17 cellular contexts compared by ENCODE assay signal in genomic region chr17:1142503-1143095, GRCh38.
"Had no signal": no experiment of that assay in that cellular context is flagged by ENCODE, and none has a peak within 500 bp of the region (broad histone marks: within the 10 kb centered on the region; RNA-seq: fewer than 3 reads in every experiment).

No MANE protein-coding gene starts in this region.

- H3K9me3 Mint-ChIP-seq: activated T-helper 1 cell treated with anti-CD3 and anti-CD28 coated beads, Interleukin-12 subunit alpha, Interleukin-12 subunit beta, Interleukin-2, Interleukin-4 antibody, amounts not matched to agents 30 ng/mL and 10 ng/mL and 1 ng/mL, durations not matched to agents 14 hours and 24 hours and 36 hours; central memory CD8-positive, alpha-beta T cell; stimulated activated naive B cell treated with anti-CD40 and anti-IgM and Interleukin-4, amounts not matched to agents 10 μg/mL and 1 μg/mL and 100 μg/mL, for 72 hours had no signal

- ATAC-seq: activated CD8-positive, alpha-beta T cell treated with anti-CD3 and anti-CD28 coated beads, Interleukin-2, amount 10 ng/mL, durations not matched to agents 7 days and 5 days; sciatic nerve; stimulated activated naive B cell treated with anti-CD40 and anti-IgM and Interleukin-4, amounts not matched to agents 10 μg/mL and 1 μg/mL and 100 μg/mL, for 72 hours; T-cell had no signal

- DNase-seq: activated CD4-positive, alpha-beta T cell treated with anti-CD3 and anti-CD28 coated beads for 4 hours; activated CD8-positive, alpha-beta memory T cell treated with anti-CD3 and anti-CD28 coated beads, Interleukin-2, amount 50 U/mL, for 48 hours; activated CD8-positive, alpha-beta T cell treated with anti-CD3 and anti-CD28 coated beads, Interleukin-2, amount 10 ng/mL, durations not matched to agents 7 days and 5 days; activated naive CD4-positive, alpha-beta T cell; cortex of kidney; effector CD8-positive, alpha-beta T cell; mammary epithelial cell; spleen; stimulated activated CD4-positive, alpha-beta T cell treated with anti-CD3 and anti-CD28 coated beads, Interleukin-1b, Interleukin-23, amount 100 ng/mL, for 48 hours; stimulated activated naive B cell treated with anti-CD40 and anti-IgM and Interleukin-4, amounts not matched to agents 10 μg/mL and 1 μg/mL and 100 μg/mL, for 72 hours; T-cell; transverse colon had no signal

- H3K4me3 ChIP-seq: spleen, transverse colon had no signal

- H3K27me3 Mint-ChIP-seq: central memory CD8-positive, alpha-beta T cell; stimulated activated naive B cell treated with anti-CD40 and anti-IgM and Interleukin-4, amounts not matched to agents 10 μg/mL and 1 μg/mL and 100 μg/mL, for 72 hours; T-cell had no signal

- H3K27ac ChIP-seq: neutrophil, spleen, transverse colon, WERI-Rb-1 had no signal

- H3K27me3 ChIP-seq: neutrophil, spleen, transverse colon had no signal

- H3K4me1 ChIP-seq: spleen had no signal

- H3K4me3 Mint-ChIP-seq: activated CD8-positive, alpha-beta T cell treated with anti-CD3 and anti-CD28 coated beads, Interleukin-2, amount 10 ng/mL, durations not matched to agents 7 days and 5 days; activated T-helper 1 cell treated with anti-CD3 and anti-CD28 coated beads, Interleukin-12 subunit alpha, Interleukin-12 subunit beta, Interleukin-2, Interleukin-4 antibody, amounts not matched to agents 30 ng/mL and 10 ng/mL and 1 ng/mL, durations not matched to agents 14 hours and 24 hours and 36 hours; central memory CD8-positive, alpha-beta T cell; stimulated activated naive B cell treated with anti-CD40 and anti-IgM and Interleukin-4, amounts not matched to agents 10 μg/mL and 1 μg/mL and 100 μg/mL, for 72 hours; T-cell had no signal

- H3K9me3 ChIP-seq: neutrophil, spleen, transverse colon had no signal

- H3K4me1 Mint-ChIP-seq: central memory CD8-positive, alpha-beta T cell; T-cell had no signal

- H3K27ac Mint-ChIP-seq: activated CD8-positive, alpha-beta T cell treated with anti-CD3 and anti-CD28 coated beads, Interleukin-2, amount 10 ng/mL, durations not matched to agents 7 days and 5 days; activated T-helper 1 cell treated with anti-CD3 and anti-CD28 coated beads, Interleukin-12 subunit alpha, Interleukin-12 subunit beta, Interleukin-2, Interleukin-4 antibody, amounts not matched to agents 30 ng/mL and 10 ng/mL and 1 ng/mL, durations not matched to agents 14 hours and 24 hours and 36 hours; stimulated activated naive B cell treated with anti-CD40 and anti-IgM and Interleukin-4, amounts not matched to agents 10 μg/mL and 1 μg/mL and 100 μg/mL, for 72 hours; T-cell had no signal

- H3K36me3 ChIP-seq: neutrophil, spleen, transverse colon, WERI-Rb-1 had no signal
